ENCODE assay signal across 14 cellular contexts in the genomic region with DNA sequence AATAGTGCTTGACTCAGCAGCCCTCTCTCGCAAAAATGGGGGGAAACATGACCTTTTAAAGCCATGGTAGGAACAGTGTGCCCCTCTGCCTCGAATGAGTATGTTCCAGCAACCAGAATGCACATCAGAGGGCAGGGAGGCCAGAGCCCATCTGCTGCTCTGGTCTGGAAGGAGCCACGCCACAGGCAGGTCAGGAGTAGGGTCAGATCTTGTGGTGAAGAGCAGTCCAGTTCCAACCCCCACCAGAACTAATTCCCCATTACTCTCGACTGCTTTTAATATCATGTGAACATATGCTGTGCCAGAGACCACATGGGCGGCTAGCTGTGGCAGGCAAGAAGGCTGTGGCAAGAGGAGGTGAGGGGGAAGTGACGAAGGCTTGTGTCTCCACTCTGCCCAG.
"Had no signal": no experiment of that assay in that cellular context is flagged by ENCODE, and none has a peak within 500 bp of the region (broad histone marks: within the 10 kb centered on the region; RNA-seq: fewer than 3 reads in every experiment).

No MANE protein-coding gene starts in this region.

- ATAC-seq: activated CD8-positive, alpha-beta T cell treated with anti-CD3 and anti-CD28 coated beads for 36 hours; activated T-cell treated with anti-CD3 and anti-CD28 coated beads, Interleukin-2, amount 50 U/mL, for 4 hours; right cardiac atrium; WTC11 had no signal

- H3K9me3 ChIP-seq: adrenal gland, esophagus squamous epithelium, prostate gland had no signal

- FAIRE-seq: colon, endothelial cell of umbilical vein, TTC549 had no signal

- H3K36me3 ChIP-seq: adrenal gland, esophagus squamous epithelium, prostate gland had no signal

- H3K27ac ChIP-seq: adrenal gland, esophagus squamous epithelium, prostate gland had no signal

- H3K4me3 ChIP-seq: adrenal gland, esophagus squamous epithelium, prostate gland had no signal

- H3K27me3 ChIP-seq: adrenal gland had no signal

- H3K4me1 ChIP-seq: adrenal gland, esophagus squamous epithelium, prostate gland had no signal

- DNase-seq: activated CD4-positive, alpha-beta T cell treated with anti-CD3 and anti-CD28 coated beads for 4 hours; activated CD8-positive, alpha-beta T cell treated with anti-CD3 and anti-CD28 coated beads for 36 hours; activated effector memory CD4-positive, alpha-beta T cell treated with Interleukin-2 at 50 U/mL for 16 hours; activated T-cell treated with anti-CD3 and anti-CD28 coated beads, Interleukin-2, amount 50 U/mL, for 4 hours; adrenal gland; esophagus squamous epithelium; immature natural killer cell; mesenchymal stem cell; right cardiac atrium had no signal
